9 cellular contexts compared by ENCODE assay signal in genomic region chr17:40909351-40909750, GRCh38. TPM values are rescaled to one million over a fixed set of nuclear protein-coding genes. Genes with fewer than 3 reads are reported as not detected.
DNase-seq lines count a peak whose midpoint lies in the region; ATAC-seq and TF ChIP-seq lines count a peak whose summit lies in the region.
"Had no signal": no experiment of that assay in that cellular context is flagged by ENCODE, and none has a peak within 500 bp of the region (broad histone marks: within the 10 kb centered on the region; RNA-seq: fewer than 3 reads in every experiment).

No MANE protein-coding gene starts in this region.

- no peaks in the 10 kb centered on the region for H3K4me1 Mint-ChIP-seq in activated T-cell treated with anti-CD3 and anti-CD28 coated beads, Interleukin-2, amount 50 U/mL, for 4 hours (ENCODE audit: low read depth)
- peaks cover 23% of the 10 kb centered on the region for H3K4me1 Mint-ChIP-seq in nephron progenitor cell

- no peak overlapping the region for H3K4me3 ChIP-seq in Karpas-422 (ENCODE audit: low read length)
- H3K4me3 ChIP-seq in Panc1 (ENCODE audit: low read depth in 2 of 2, low read length in 2 of 2) = no peak overlapping the region
- H3K4me3 ChIP-seq in fibroblast of lung (replicated peaks in 1 of 4; ENCODE audit: control extremely low read depth in 1 of 4, insufficient read depth in 1 of 4, low read depth in 3 of 4, low read length in 4 of 4) = no peak overlapping the region

- H3K4me2 ChIP-seq in Karpas-422 (ENCODE audit: low read depth, low read length, poor library complexity, severe bottlenecking) (no peak overlapping the region), fibroblast of lung (ENCODE audit: extremely low read depth, insufficient read depth, low read length) (no peak overlapping the region)

- no peak overlapping the region for H3K27ac Mint-ChIP-seq in nephron progenitor cell

- no peaks in the 10 kb centered on the region for H4K20me1 ChIP-seq in Karpas-422 (ENCODE audit: insufficient read depth, low read depth, low read length)
- no peaks in the 10 kb centered on the region for H4K20me1 ChIP-seq in fibroblast of lung (ENCODE audit: control insufficient read depth, extremely low read depth, insufficient read depth, low read length)

- intact Hi-C loops in Panc1 (cut with micrococcal nuclease; ENCODE audit: unreplicated experiment) = loop anchor here (1.0 to 10.0 kb wide), 6 partner anchors 53 to 739 kb away; partner anchors contain the start of gene KRT19

- H3K9me3 ChIP-seq in Karpas-422 (ENCODE audit: low read length) (no peaks in the 10 kb centered on the region), Panc1 (ENCODE audit: control insufficient read depth, insufficient read depth, low read depth, low read length) (no peaks in the 10 kb centered on the region), fibroblast of lung (ENCODE audit: control insufficient read depth, insufficient read depth, low read depth, low read length) (no peaks in the 10 kb centered on the region)

- no peak overlapping the region for H3K4me3 Mint-ChIP-seq in activated T-cell treated with anti-CD3 and anti-CD28 coated beads, Interleukin-2, amount 50 U/mL, for 4 hours
- H3K4me3 Mint-ChIP-seq in nephron progenitor cell = no peak overlapping the region

- POLR2A ChIA-PET in Panc1 (lab: Charles Lee) = no interaction called here

- H3K36me3 Mint-ChIP-seq in activated T-cell treated with anti-CD3 and anti-CD28 coated beads, Interleukin-2, amount 50 U/mL, for 4 hours (ENCODE audit: insufficient read depth) = no peaks in the 10 kb centered on the region
- H3K36me3 Mint-ChIP-seq in nephron progenitor cell (ENCODE audit: low read depth) = no peaks in the 10 kb centered on the region

- no peak overlapping the region for H3K27ac ChIP-seq in Karpas-422 (ENCODE audit: low read length)
- H3K27ac ChIP-seq in Panc1 (ENCODE audit: low read length) = peak overlapping the region; percentile 2; the same call in 1 of the 2 replicates
- H3K27ac ChIP-seq in fibroblast of lung (ENCODE audit: insufficient read depth, low read length) = peak overlapping the region; percentile 74

- H2AFZ ChIP-seq in Karpas-422 (ENCODE audit: low read length) = no peak overlapping the region
- H2AFZ ChIP-seq in fibroblast of lung (ENCODE audit: low read length) = no peak overlapping the region

- TF ChIP-seq CTCF in Panc1 (IDR thresholded peaks at IDR 0.05) = peak; percentile 85
- TF ChIP-seq CTCF in fibroblast of lung (conservative IDR thresholded peaks at IDR 0.05 in 1 of 2, IDR thresholded peaks at IDR 0.05 in 1 of 2; ENCODE audit: low read depth in 1 of 2, low read length in 2 of 2) = peak; percentile 72 to 82
- peak; percentile 75 for TF ChIP-seq CTCF in nephron progenitor cell (IDR thresholded peaks at IDR 0.05)

- BruUV-seq in Panc1 (replicated peaks; lab: Mats Ljungman, UMichigan) = no TSS peak

- peak; percentile 88 for DNase-seq in Caki2 (ENCODE audit: low read depth)
- DNase-seq in Karpas-422 = peak; percentile 82
- no peak for DNase-seq in Panc1 (ENCODE audit: low read depth, low spot score)
- DNase-seq in activated T-cell treated with anti-CD3 and anti-CD28 coated beads, Interleukin-2, amount 50 U/mL, for 4 hours = peak; percentile 60
- DNase-seq in fibroblast of lung (ENCODE audit: low read depth in 2 of 2) = peak; percentile 94 to 95
- peak; percentile 71 for DNase-seq in nephron progenitor cell
- DNase-seq in stimulated activated naive CD4-positive, alpha-beta T cell (lab: John Stamatoyannopoulos, UW) = peak; percentile 12 to 66 (median 55)
- DNase-seq in mesenteric fat pad (ENCODE audit: low spot score) = no peak

- no peaks in the 10 kb centered on the region for H3K9me3 Mint-ChIP-seq in activated T-cell treated with anti-CD3 and anti-CD28 coated beads, Interleukin-2, amount 50 U/mL, for 4 hours
- no peaks in the 10 kb centered on the region for H3K9me3 Mint-ChIP-seq in nephron progenitor cell

- no peaks in the 10 kb centered on the region for H3K9me2 ChIP-seq in Karpas-422 (replicated peaks; ENCODE audit: insufficient read depth, low read length)

- no peaks in the 10 kb centered on the region for H3K79me2 ChIP-seq in Karpas-422 (ENCODE audit: low read length)
- no peaks in the 10 kb centered on the region for H3K79me2 ChIP-seq in fibroblast of lung (ENCODE audit: control insufficient read depth, insufficient read depth, low read length)

- in situ Hi-C loops in Caki2 (cut with HindIII; ENCODE audit: low pct_unique_long_range_greater_than_20kb, low sequenced_read_pairs) (no loop called here), Panc1 (cut with HindIII; ENCODE audit: low pct_unique_long_range_greater_than_20kb, low sequenced_read_pairs) (no loop called here)

- peaks cover 48% of the 10 kb centered on the region for H3K27me3 Mint-ChIP-seq in activated T-cell treated with anti-CD3 and anti-CD28 coated beads, Interleukin-2, amount 50 U/mL, for 4 hours (ENCODE audit: low read depth)
- peaks cover 11% of the 10 kb centered on the region for H3K27me3 Mint-ChIP-seq in nephron progenitor cell (ENCODE audit: low read depth, poor library complexity)

- no peaks in the 10 kb centered on the region for H3K27me3 ChIP-seq in Karpas-422 (ENCODE audit: low read length)
- no peaks in the 10 kb centered on the region; the same call in 1 of the 2 replicates for H3K27me3 ChIP-seq in Panc1 (ENCODE audit: control insufficient read depth, insufficient read depth, low read length)
- H3K27me3 ChIP-seq in fibroblast of lung (ENCODE audit: control insufficient read depth, insufficient read depth, low read length) = no peaks in the 10 kb centered on the region

- ATAC-seq in Panc1 = peak; percentile 97
- ATAC-seq in activated T-cell treated with anti-CD3 and anti-CD28 coated beads, Interleukin-2, amount 50 U/mL, for 4 hours = peak; percentile 87 to 90

- H3K9ac ChIP-seq in Karpas-422 (ENCODE audit: low read length) (no peak overlapping the region), fibroblast of lung (ENCODE audit: insufficient read depth, low read length) (no peak overlapping the region)

- H3K4me1 ChIP-seq in Karpas-422 (ENCODE audit: low read length) (no peaks in the 10 kb centered on the region), Panc1 (ENCODE audit: control insufficient read depth, insufficient read depth, low read length) (peaks cover 11% of the 10 kb centered on the region; the same call in 1 of the 2 replicates), fibroblast of lung (ENCODE audit: control insufficient read depth, extremely low read depth, insufficient read depth, low read length) (peaks cover 10% of the 10 kb centered on the region)

- H3K36me3 ChIP-seq in Karpas-422 (ENCODE audit: insufficient read depth, low read length) (no peaks in the 10 kb centered on the region), Panc1 (ENCODE audit: control insufficient read depth, insufficient read depth, low read length) (no peaks in the 10 kb centered on the region), fibroblast of lung (ENCODE audit: control insufficient read depth, insufficient read depth, low read length) (no peaks in the 10 kb centered on the region)

- CTCF ChIA-PET in Panc1 (lab: Charles Lee) = interaction anchor here (0.7 to 2.1 kb wide), 4 partner anchors 23 to 640 kb away, joined by 3 to 11 read pairs (median 3); no protein-coding TSS in a partner anchor

RNA-seq across cellular contexts. Expression of gene KRT20, which starts 24.3 kb away (rescaled TPM):
- 46.7 and 50.0 TPM in 2 replicates for total RNA-seq in Caki2 (2014; rRNA removed; shearing (Covaris generic); ENCODE audit: low replicate concordance)
- total RNA-seq in Karpas-422 (2014; rRNA removed; shearing (Covaris generic); ENCODE audit: low replicate concordance) = not detected in 2 replicates
- 0.13 TPM for total RNA-seq in Panc1 (2021; ENCODE audit: unreplicated experiment)
- not detected for polyA plus RNA-seq in Panc1 (2012; ENCODE audit: insufficient read length)
- total RNA-seq in activated T-cell treated with anti-CD3 and anti-CD28 coated beads, Interleukin-2, amount 50 U/mL, for 4 hours = under 1 TPM; 0.19 to 0.30 (median 0.21) TPM
- not detected in 2 replicates for total RNA-seq in fibroblast of lung
- polyA plus RNA-seq in fibroblast of lung = not detected in 2 replicates
- not detected in 2 replicates for polyA plus RNA-seq in fibroblast of lung (2012)
- not detected in 2 replicates for polyA minus RNA-seq in fibroblast of lung (ENCODE audit: low replicate concordance)
- 1.2 TPM for total RNA-seq in mesenteric fat pad
- total RNA-seq: T-helper 1 cell treated with Interleukin-12 subunit alpha and Interleukin-12 subunit beta and Interleukin-4 antibody, amounts not matched to agents 30 ng/mL and 1 ng/mL, for 36 hours had no signal

RNA-seq across cellular contexts. Expression of gene KRT23, which starts 28.1 kb away (rescaled TPM):
- not detected in 2 replicates for total RNA-seq in Caki2 (2014; rRNA removed; shearing (Covaris generic); ENCODE audit: low replicate concordance)
- not detected in 2 replicates for total RNA-seq in Karpas-422 (2014; rRNA removed; shearing (Covaris generic); ENCODE audit: low replicate concordance)
- total RNA-seq in Panc1 (2021; ENCODE audit: unreplicated experiment) (not detected), fibroblast of lung (not detected in 2 replicates), mesenteric fat pad (0.80 TPM)
- polyA plus RNA-seq in Panc1 (2012; ENCODE audit: insufficient read length) = not detected
- not detected for total RNA-seq in activated T-cell treated with anti-CD3 and anti-CD28 coated beads, Interleukin-2, amount 50 U/mL, for 4 hours
- 0.11 and 0.17 TPM in 2 replicates for polyA plus RNA-seq in fibroblast of lung
- polyA plus RNA-seq in fibroblast of lung (2012) = 0.07 TPM in 1 of 2 replicates, not detected in the other
- not detected in 2 replicates for polyA minus RNA-seq in fibroblast of lung (ENCODE audit: low replicate concordance)
- total RNA-seq: T-helper 1 cell treated with Interleukin-12 subunit alpha and Interleukin-12 subunit beta and Interleukin-4 antibody, amounts not matched to agents 30 ng/mL and 1 ng/mL, for 36 hours had no signal

RNA-seq across cellular contexts. Expression of gene KRT12, which starts 42.3 kb away (rescaled TPM):
- not detected in 2 replicates for total RNA-seq in Caki2 (2014; rRNA removed; shearing (Covaris generic); ENCODE audit: low replicate concordance)
- not detected in 2 replicates for total RNA-seq in Karpas-422 (2014; rRNA removed; shearing (Covaris generic); ENCODE audit: low replicate concordance)
- total RNA-seq in Panc1 (2021; ENCODE audit: unreplicated experiment) (not detected), fibroblast of lung (not detected in 2 replicates), mesenteric fat pad (not detected)
- polyA plus RNA-seq in Panc1 (2012; ENCODE audit: insufficient read length) = not detected
- total RNA-seq in activated T-cell treated with anti-CD3 and anti-CD28 coated beads, Interleukin-2, amount 50 U/mL, for 4 hours = not detected
- not detected in 2 replicates for polyA plus RNA-seq in fibroblast of lung
- polyA plus RNA-seq in fibroblast of lung (2012) = not detected in 2 replicates
- not detected in 2 replicates for polyA minus RNA-seq in fibroblast of lung (ENCODE audit: low replicate concordance)
- total RNA-seq: T-helper 1 cell treated with Interleukin-12 subunit alpha and Interleukin-12 subunit beta and Interleukin-4 antibody, amounts not matched to agents 30 ng/mL and 1 ng/mL, for 36 hours had no signal

RNA-seq across cellular contexts. Expression of gene KRT39, which starts 57.4 kb away (rescaled TPM):
- not detected in 2 replicates for total RNA-seq in Caki2 (2014; rRNA removed; shearing (Covaris generic); ENCODE audit: low replicate concordance)
- not detected in 2 replicates for total RNA-seq in Karpas-422 (2014; rRNA removed; shearing (Covaris generic); ENCODE audit: low replicate concordance)
- not detected for total RNA-seq in Panc1 (2021; ENCODE audit: unreplicated experiment)
- polyA plus RNA-seq in Panc1 (2012; ENCODE audit: insufficient read length) = not detected
- not detected for total RNA-seq in activated T-cell treated with anti-CD3 and anti-CD28 coated beads, Interleukin-2, amount 50 U/mL, for 4 hours
- total RNA-seq in fibroblast of lung = 0.26 and 0.33 TPM in 2 replicates
- polyA plus RNA-seq in fibroblast of lung = 0.19 and 0.22 TPM in 2 replicates
- 0.16 and 0.19 TPM in 2 replicates for polyA plus RNA-seq in fibroblast of lung (2012)
- polyA minus RNA-seq in fibroblast of lung (ENCODE audit: low replicate concordance) = not detected in 2 replicates
- total RNA-seq in mesenteric fat pad = not detected
- total RNA-seq: T-helper 1 cell treated with Interleukin-12 subunit alpha and Interleukin-12 subunit beta and Interleukin-4 antibody, amounts not matched to agents 30 ng/mL and 1 ng/mL, for 36 hours had no signal

Comparison
In these comparisons a context has a peak if more than half of its experiments do, and no peak if none do; other contexts are left out.
1. DNase-seq: peak in Caki2 (single experiment), Karpas-422 (single experiment), activated T-cell treated with anti-CD3 and anti-CD28 coated beads, Interleukin-2, amount 50 U/mL, for 4 hours (single experiment), fibroblast of lung (2 of 2), nephron progenitor cell (single experiment) and stimulated activated naive CD4-positive, alpha-beta T cell (6 of 6); none in Panc1 (single experiment) and mesenteric fat pad (single experiment).
2. RNA of gene KRT20, which starts 24.3 kb away (total RNA-seq): 46.7 to 50.0 TPM in Caki2; 1.2 TPM in mesenteric fat pad (single experiment), 0.19 to 0.30 TPM in activated T-cell treated with anti-CD3 and anti-CD28 coated beads, Interleukin-2, amount 50 U/mL, for 4 hours, 0.13 TPM in Panc1 (single experiment), not detected in Karpas-422 and not detected in fibroblast of lung; every median in the first group is over 10 times any median in the second.
3. Peak in every context shown above with its lines, with median percentiles within 50 percentile points of each other: CTCF ChIP-seq.